Comparison of ENCODE assay signal across 22 cellular contexts in the genomic region with DNA sequence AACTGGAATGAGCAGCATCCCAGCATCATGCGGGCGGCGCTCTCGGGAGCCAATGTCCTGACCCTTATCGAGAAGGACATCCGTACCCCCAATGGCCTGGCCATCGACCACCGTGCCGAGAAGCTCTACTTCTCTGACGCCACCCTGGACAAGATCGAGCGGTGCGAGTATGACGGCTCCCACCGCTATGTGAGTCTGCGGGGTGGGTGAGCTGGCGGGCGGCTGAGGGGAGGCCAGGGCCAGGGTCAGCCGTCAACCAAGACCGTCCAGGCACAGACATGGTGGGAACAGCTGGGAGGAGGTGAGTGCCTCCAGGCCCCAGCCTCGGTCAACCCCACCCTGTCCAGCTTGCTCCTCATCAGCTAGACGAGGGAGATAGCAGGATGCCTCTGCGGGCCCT. TPM values are rescaled to one million over a fixed set of nuclear protein-coding genes. Genes with fewer than 3 reads are reported as not detected.
DNase-seq lines count a peak whose midpoint lies in the region; ATAC-seq and TF ChIP-seq lines count a peak whose summit lies in the region.
"Had no signal": no experiment of that assay in that cellular context is flagged by ENCODE, and none has a peak within 500 bp of the region (broad histone marks: within the 10 kb centered on the region; RNA-seq: fewer than 3 reads in every experiment).

No MANE protein-coding gene starts in this region.

- no peak overlapping the region for H3K4me2 ChIP-seq in mesenchymal stem cell (ENCODE audit: low read length, poor library complexity, severe bottlenecking)
- H3K4me2 ChIP-seq: A549; BLaER1 treated with 17β-estradiol and CSF1 and Interleukin-3, amounts not matched to agents 10 nM and 100 nM; GM23338 had no signal

- no peak overlapping the region for H3K23ac ChIP-seq in mesenchymal stem cell (ENCODE audit: low read length in 2 of 2)

- H3K4me3 Mint-ChIP-seq in T-helper 17 cell (no peak overlapping the region), MCF 10A (ENCODE audit: unreplicated experiment) (no peak overlapping the region)
- H3K4me3 Mint-ChIP-seq: CD14-positive monocyte; CD4-positive, alpha-beta T cell; CD8-positive, alpha-beta memory T cell; GM23338; H9 had no signal

- no peak overlapping the region for H2AK5ac ChIP-seq in mesenchymal stem cell (ENCODE audit: low read length, severe bottlenecking)

- H3K27ac ChIP-seq in RWPE1 = peak overlapping the region; percentile 59
- H3K27ac ChIP-seq in angular gyrus (ENCODE audit: low read depth, low read length) = peak overlapping the region; percentile 53
- H3K27ac ChIP-seq in mesenchymal stem cell (ENCODE audit: low read length, poor library complexity, severe bottlenecking) = no peak overlapping the region
- H3K27ac ChIP-seq: A549; BLaER1 treated with 17β-estradiol and CSF1 and Interleukin-3, amounts not matched to agents 10 nM and 100 nM had no signal

- TF ChIP-seq CTCF in RWPE1 (conservative IDR thresholded peaks at IDR 0.05; ENCODE audit: low read depth) (no peak), MCF 10A (IDR thresholded peaks at IDR 0.05; ENCODE audit: unreplicated experiment) (no peak)

- no peak overlapping the region for H2AFZ ChIP-seq in mesenchymal stem cell (ENCODE audit: low read depth, low read length)
- H2AFZ ChIP-seq: GM23338 had no signal

- DNase-seq in RWPE1 (ENCODE audit: low spot score) (no peak), mesenchymal stem cell (no peak), T-helper 17 cell (no peak), NAMALWA (ENCODE audit: low spot score) (no peak), MCF 10A (ENCODE audit: unreplicated experiment) (no peak)
- DNase-seq: 8988T; ACHN; AML-193; BE2C; CD4-positive, alpha-beta T cell; CD8-positive, alpha-beta memory T cell; EL; GDM1; H9 had no signal

- no peaks in the 10 kb centered on the region for H3K27me3 ChIP-seq in mesenchymal stem cell (ENCODE audit: control insufficient read depth in 1 of 2, insufficient read depth in 1 of 2, low read length in 2 of 2)
- H3K27me3 ChIP-seq: BE2C; BLaER1 treated with 17β-estradiol and CSF1 and Interleukin-3, amounts not matched to agents 10 nM and 100 nM had no signal

- H3K9me3 Mint-ChIP-seq in MCF 10A (ENCODE audit: unreplicated experiment) = no peaks in the 10 kb centered on the region
- H3K9me3 Mint-ChIP-seq: CD4-positive, alpha-beta T cell; CD8-positive, alpha-beta memory T cell; GM23338; H9 had no signal

- no peaks in the 10 kb centered on the region for H3K9me3 ChIP-seq in mesenchymal stem cell (ENCODE audit: control insufficient read depth, low read length)
- no peaks in the 10 kb centered on the region for H3K9me3 ChIP-seq in T-helper 17 cell (ENCODE audit: control insufficient read depth, low read length, poor library complexity, severe bottlenecking)
- H3K9me3 ChIP-seq: A549; BE2C; BLaER1 treated with 17β-estradiol and CSF1 and Interleukin-3, amounts not matched to agents 10 nM and 100 nM had no signal

- no peak overlapping the region for H2BK12ac ChIP-seq in mesenchymal stem cell (ENCODE audit: low read length in 2 of 2)

- no peaks in the 10 kb centered on the region for H3K4me1 ChIP-seq in mesenchymal stem cell (ENCODE audit: control insufficient read depth, insufficient read depth, low read depth, low read length)
- H3K4me1 ChIP-seq: A549, BE2C had no signal

- intact Hi-C loops in MCF 10A (cut with micrococcal nuclease) = no loop called here

- H3K14ac ChIP-seq in mesenchymal stem cell (ENCODE audit: low read length in 2 of 2) = no peak overlapping the region

- no peak overlapping the region for H4K91ac ChIP-seq in mesenchymal stem cell (ENCODE audit: low read length)

- no peak overlapping the region for H3K18ac ChIP-seq in mesenchymal stem cell (ENCODE audit: low read depth in 1 of 2, low read length in 2 of 2)

- CTCF ChIA-PET in RWPE1 (lab: Yijun Ruan, JAX) (interaction anchor here (0.7 to 0.9 kb wide), 2 partner anchors 15 to 16 kb away, joined by 3 to 4 read pairs; no protein-coding TSS in a partner anchor), MCF 10A (lab: Yijun Ruan, JAX) (interaction anchor here (0.8 to 5.2 kb wide), 4 partner anchors 9 to 67 kb away, joined by 3 to 20 read pairs (median 4); no protein-coding TSS in a partner anchor)

- H2BK15ac ChIP-seq in mesenchymal stem cell (ENCODE audit: low read depth, poor library complexity, severe bottlenecking) = peak overlapping the region; percentile 4

- H3K4me1 Mint-ChIP-seq in T-helper 17 cell (peaks cover 4% of the 10 kb centered on the region), MCF 10A (ENCODE audit: insufficient read depth, unreplicated experiment) (no peaks in the 10 kb centered on the region)
- H3K4me1 Mint-ChIP-seq: CD14-positive monocyte; CD8-positive, alpha-beta memory T cell; GM23338; H9 had no signal

- H3K36me3 Mint-ChIP-seq in T-helper 17 cell (ENCODE audit: low read depth) (peaks cover 3% of the 10 kb centered on the region), MCF 10A (ENCODE audit: insufficient read depth, unreplicated experiment) (peaks cover 39% of the 10 kb centered on the region)
- H3K36me3 Mint-ChIP-seq: CD8-positive, alpha-beta memory T cell had no signal

- H3K27me3 Mint-ChIP-seq in T-helper 17 cell (no peaks in the 10 kb centered on the region), MCF 10A (ENCODE audit: insufficient read depth, unreplicated experiment) (no peaks in the 10 kb centered on the region)
- H3K27me3 Mint-ChIP-seq: CD4-positive, alpha-beta T cell; CD8-positive, alpha-beta memory T cell had no signal

- no peak overlapping the region for H4K8ac ChIP-seq in mesenchymal stem cell (ENCODE audit: low read length)

- no peak overlapping the region for H3K27ac Mint-ChIP-seq in T-helper 17 cell
- H3K27ac Mint-ChIP-seq in MCF 10A (ENCODE audit: low read depth, unreplicated experiment) = no peak overlapping the region
- H3K27ac Mint-ChIP-seq: CD4-positive, alpha-beta T cell; CD8-positive, alpha-beta memory T cell; GM23338; H9 had no signal

- H3K4me3 ChIP-seq in mesenchymal stem cell (ENCODE audit: insufficient read depth in 1 of 2, low read depth in 1 of 2, low read length in 2 of 2) = no peak overlapping the region
- H3K4me3 ChIP-seq: A549; BLaER1 treated with 17β-estradiol and CSF1 and Interleukin-3, amounts not matched to agents 10 nM and 100 nM; GM12878; GM23338 had no signal

- WGBS in mesenchymal stem cell = 97% methylated on average over 23 of the region's 23 CpGs

- BruUV-seq in MCF 10A (replicated peaks; lab: Mats Ljungman, UMichigan) = no TSS peak

- POLR2A ChIA-PET in RWPE1 (lab: Yijun Ruan, JAX; ENCODE audit: low non-redundant PET) (no interaction called here), MCF 10A (lab: Yijun Ruan, JAX) (interaction anchor here (0.8 kb wide), 1 partner anchor 39 kb away, joined by 3 read pairs; a partner anchor contains a TSS)

- peaks cover 6% of the 10 kb centered on the region for H3K79me1 ChIP-seq in mesenchymal stem cell (replicated peaks; ENCODE audit: low read length, poor library complexity, severe bottlenecking)

- H3K9ac ChIP-seq in mesenchymal stem cell (ENCODE audit: low read length) = no peak overlapping the region
- H3K9ac ChIP-seq: BLaER1 treated with 17β-estradiol and CSF1 and Interleukin-3, amounts not matched to agents 10 nM and 100 nM had no signal

- ATAC-seq in T-helper 17 cell = no peak
- ATAC-seq: A549, GM12878, GM23338, HCT116 had no signal

- H2BK120ac ChIP-seq in mesenchymal stem cell (ENCODE audit: low read depth, low read length) = no peak overlapping the region

- peaks cover 100% of the 10 kb centered on the region in 2 experiments for H3K36me3 ChIP-seq in mesenchymal stem cell (ENCODE audit: control insufficient read depth in 1 of 2, insufficient read depth in 2 of 2, low read depth in 1 of 2, low read length in 2 of 2)
- H3K36me3 ChIP-seq: BE2C had no signal

- no peak overlapping the region for H2BK5ac ChIP-seq in mesenchymal stem cell (ENCODE audit: low read depth, low read length, poor library complexity, severe bottlenecking)

- no peak overlapping the region for H3K4ac ChIP-seq in mesenchymal stem cell (ENCODE audit: low read depth in 1 of 2, low read length in 2 of 2)

RNA-seq across cellular contexts. Expression of a gene that starts 25.8 kb away (rescaled TPM):
- 1.8 TPM for polyA plus RNA-seq in mesenchymal stem cell (2013, experiment 1 of 2)
- 1.6 TPM for polyA plus RNA-seq in mesenchymal stem cell (2013, experiment 2 of 2)
- total RNA-seq in T-helper 17 cell = not detected
- 2.2 and 2.8 TPM in 2 replicates for total RNA-seq in MCF 10A (2022)
- total RNA-seq: CD4-positive, alpha-beta T cell had no signal
- polyA plus RNA-seq: CD14-positive monocyte; CD8-positive, alpha-beta memory T cell had no signal

RNA-seq across cellular contexts. Expression of a gene that starts 38.7 kb away (rescaled TPM):
- 196 TPM for polyA plus RNA-seq in mesenchymal stem cell (2013, experiment 1 of 2)
- polyA plus RNA-seq in mesenchymal stem cell (2013, experiment 2 of 2) = 196 TPM
- 10 to 100 TPM; 28.8 to 36.9 TPM for total RNA-seq in T-helper 17 cell
- total RNA-seq in MCF 10A (2022) = 375 and 421 TPM in 2 replicates

RNA-seq across cellular contexts. Expression of a gene that starts 43.4 kb away (rescaled TPM):
- not detected for polyA plus RNA-seq in mesenchymal stem cell (2013, experiment 1 of 2)
- not detected for polyA plus RNA-seq in mesenchymal stem cell (2013, experiment 2 of 2)
- total RNA-seq in T-helper 17 cell (not detected), MCF 10A (2022) (not detected in 2 replicates)
- total RNA-seq: CD4-positive, alpha-beta T cell; CD8-positive, alpha-beta memory T cell; GM12878; GM23338; H4; H9 had no signal
- polyA plus RNA-seq: A549; CD8-positive, alpha-beta memory T cell; GM12878 had no signal
